Comparison of ENCODE assay signal across 9 cellular contexts in genomic region chr3:58271901-58272501, GRCh38. TPM values are rescaled to one million over a fixed set of nuclear protein-coding genes. Genes with fewer than 3 reads are reported as not detected.
A peak's percentile ranks its signal among the peaks of the same experiment; 100 is the strongest.
DNase-seq lines count a peak whose midpoint lies in the region; TF ChIP-seq lines count a peak whose summit lies in the region.
"Had no signal": no experiment of that assay in that cellular context is flagged by ENCODE, and none has a peak within 500 bp of the region (broad histone marks: within the 10 kb centered on the region; RNA-seq: fewer than 3 reads in every experiment).

No MANE protein-coding gene starts in this region.

- H3K9me3 ChIP-seq in liver (ENCODE audit: control insufficient read depth in 4 of 4, low read length in 3 of 4) (no peaks in the 10 kb centered on the region), testis (no peaks in the 10 kb centered on the region)

- no peak for TF ChIP-seq POLR2A in testis (IDR thresholded peaks at IDR 0.05)

- H3K9ac ChIP-seq in liver (ENCODE audit: low read depth in 1 of 2, low read length in 2 of 2), result peak overlapping the region in 1 of 2 donors; percentile 39

- H3K27me3 ChIP-seq in liver (ENCODE audit: control insufficient read depth in 4 of 4, insufficient read depth in 4 of 4, low read length in 3 of 4) (no peaks in the 10 kb centered on the region), testis (no peaks in the 10 kb centered on the region)

- H3K27ac ChIP-seq in liver (ENCODE audit: low read depth in 1 of 2, low read length in 2 of 2) (peak overlapping the region; percentile 40 to 62), testis (no peak overlapping the region)

- peak; percentile 92 for DNase-seq in AG20443 (ENCODE audit: low spot score)
- DNase-seq in LoVo (ENCODE audit: low spot score), result peak; percentile 31
- peak; percentile 94 for DNase-seq in amniotic epithelial cell (ENCODE audit: low read depth)
- DNase-seq in islet precursor cell, result no peak
- DNase-seq in testis, result no peak
- DNase-seq in central memory CD4-positive, alpha-beta T cell, result no peak
- DNase-seq in NCI-H187 (lab: John Stamatoyannopoulos, UW), result no peak
- DNase-seq: stimulated activated CD4-positive, alpha-beta T cell treated with anti-CD3 and anti-CD28 coated beads, Interleukin-4, amount 100 ng/mL, for 1 hour had no signal

- H3K4me3 ChIP-seq in liver (ENCODE audit: low read depth in 1 of 3, low read length in 3 of 3) (no peak overlapping the region), testis (no peak overlapping the region)

- H3K36me3 ChIP-seq in liver (ENCODE audit: control insufficient read depth in 4 of 4, insufficient read depth in 3 of 4, low read depth in 1 of 4, low read length in 3 of 4), result peaks cover 8 to 35% (median 20%) of the 10 kb centered on the region in 4 donors
- H3K36me3 ChIP-seq in testis (ENCODE audit: low read depth, missing control alignments), result no peaks in the 10 kb centered on the region

- TF ChIP-seq CTCF in liver (IDR thresholded peaks at IDR 0.05; ENCODE audit: low read depth, low read length, missing input control) (no peak), testis (IDR thresholded peaks at IDR 0.05) (no peak)

- WGBS in liver, result 26% methylated on average over 7 of the region's 7 CpGs
- 81 to 89% methylated on average over 7 of the region's 7 CpGs for WGBS in testis, 2 donors

- intact Hi-C loops in testis (cut with DNase I; ENCODE audit: low total_unique reads), result no loop called here

- peaks cover 0 to 20% (median 11%) of the 10 kb centered on the region in 4 donors for H3K4me1 ChIP-seq in liver (ENCODE audit: control insufficient read depth in 4 of 4, insufficient read depth in 4 of 4, low read length in 3 of 4)
- H3K4me1 ChIP-seq in testis, result no peaks in the 10 kb centered on the region

- peak; percentile 29 to 48 for TF ChIP-seq RAD21 in liver (IDR thresholded peaks at IDR 0.05)

TF ChIP-seq in liver, 16 proteins besides CTCF, POLR2A, EP300 and RAD21:
- TF ChIP-seq JUND (IDR thresholded peaks at IDR 0.05), result peak; percentile 52 to 72
- no peak for TF ChIP-seq HNF4G (IDR thresholded peaks at IDR 0.05)
- TF ChIP-seq EGR1 (IDR thresholded peaks at IDR 0.05; ENCODE audit: low read depth in 2 of 2), result no peak
- TF ChIP-seq, protein P1, sequence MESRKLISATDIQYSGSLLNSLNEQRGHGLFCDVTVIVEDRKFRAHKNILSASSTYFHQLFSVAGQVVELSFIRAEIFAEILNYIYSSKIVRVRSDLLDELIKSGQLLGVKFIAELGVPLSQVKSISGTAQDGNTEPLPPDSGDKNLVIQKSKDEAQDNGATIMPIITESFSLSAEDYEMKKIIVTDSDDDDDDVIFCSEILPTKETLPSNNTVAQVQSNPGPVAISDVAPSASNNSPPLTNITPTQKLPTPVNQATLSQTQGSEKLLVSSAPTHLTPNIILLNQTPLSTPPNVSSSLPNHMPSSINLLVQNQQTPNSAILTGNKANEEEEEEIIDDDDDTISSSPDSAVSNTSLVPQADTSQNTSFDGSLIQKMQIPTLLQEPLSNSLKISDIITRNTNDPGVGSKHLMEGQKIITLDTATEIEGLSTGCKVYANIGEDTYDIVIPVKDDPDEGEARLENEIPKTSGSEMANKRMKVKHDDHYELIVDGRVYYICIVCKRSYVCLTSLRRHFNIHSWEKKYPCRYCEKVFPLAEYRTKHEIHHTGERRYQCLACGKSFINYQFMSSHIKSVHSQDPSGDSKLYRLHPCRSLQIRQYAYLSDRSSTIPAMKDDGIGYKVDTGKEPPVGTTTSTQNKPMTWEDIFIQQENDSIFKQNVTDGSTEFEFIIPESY (IDR thresholded peaks at IDR 0.05), result peak; percentile 36
- peak; percentile 58 for TF ChIP-seq YY1 (IDR thresholded peaks at IDR 0.05)
- TF ChIP-seq TAF1 (conservative IDR thresholded peaks at IDR 0.05), result no peak
- TF ChIP-seq ATF3 (IDR thresholded peaks at IDR 0.05), result peak; percentile 51
- TF ChIP-seq RXRA (IDR thresholded peaks at IDR 0.05), result peak; percentile 89 to 95
- no peak for TF ChIP-seq FOXA2 (IDR thresholded peaks at IDR 0.05)
- TF ChIP-seq NR2F2 (IDR thresholded peaks at IDR 0.05), result no peak
- peak in 1 of 2 donors; percentile 19 for TF ChIP-seq GABPA (IDR thresholded peaks at IDR 0.05 in 1 of 2, conservative IDR thresholded peaks at IDR 0.05 in 1 of 2)
- peak; percentile 72 to 74 for TF ChIP-seq HNF4A (conservative IDR thresholded peaks at IDR 0.05)
- TF ChIP-seq, protein P2, sequence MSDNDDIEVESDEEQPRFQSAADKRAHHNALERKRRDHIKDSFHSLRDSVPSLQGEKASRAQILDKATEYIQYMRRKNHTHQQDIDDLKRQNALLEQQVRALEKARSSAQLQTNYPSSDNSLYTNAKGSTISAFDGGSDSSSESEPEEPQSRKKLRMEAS (IDR thresholded peaks at IDR 0.05), result peak; percentile 52
- TF ChIP-seq REST (IDR thresholded peaks at IDR 0.05), result no peak
- TF ChIP-seq SP1 (IDR thresholded peaks at IDR 0.05), result peak; percentile 57
- no peak for TF ChIP-seq FOXA1 (IDR thresholded peaks at IDR 0.05)

RNA-seq across cellular contexts. Expression of gene RPP14, which starts 34.0 kb away (rescaled TPM):
- total RNA-seq in liver (10 to 100 TPM in 1 of 2 donors, 1 to 10 TPM in 1; 9.2 to 13.7 TPM), testis (10 to 100 TPM; 13.8 to 17.0 TPM)
- polyA plus RNA-seq in liver (10 to 100 TPM in 1 of 2 donors, 1 to 10 TPM in 1; 7.4 to 10.9 TPM), testis (ENCODE audit: insufficient read depth, low read depth, low replicate concordance) (18.4 TPM)

RNA-seq across cellular contexts. Expression of gene HTD2, which starts 34.3 kb away (rescaled TPM):
- total RNA-seq in liver (10 to 100 TPM in 1 of 2 donors, 1 to 10 TPM in 1; 7.4 to 14.8 TPM), testis (10 to 100 TPM; 14.6 to 15.1 TPM)
- polyA plus RNA-seq in liver (10 to 100 TPM in 1 of 2 donors, 1 to 10 TPM in 1; 6.6 to 14.6 TPM), testis (ENCODE audit: insufficient read depth, low read depth, low replicate concordance) (16.4 TPM)

RNA-seq across cellular contexts. Expression of gene ABHD6, which starts 34.4 kb away (rescaled TPM):
- total RNA-seq in liver (10 to 100 TPM; 19.8 to 60.9 TPM), testis (10 to 100 TPM; 12.1 to 17.8 TPM)
- polyA plus RNA-seq in liver (10 to 100 TPM; 36.5 to 40.1 TPM), testis (ENCODE audit: insufficient read depth, low read depth, low replicate concordance) (11.7 TPM)

Comparison
In these comparisons a context has a peak if more than half of its experiments do, and no peak if none do; other contexts are left out.
1. DNase-seq: peak in AG20443 (single experiment), LoVo (single experiment) and amniotic epithelial cell (single experiment); none in islet precursor cell (single experiment), testis (single experiment), central memory CD4-positive, alpha-beta T cell (single experiment) and NCI-H187 (0 of 2).
2. H3K27ac ChIP-seq: peak in liver (2 of 2); none in testis (0 of 2).